8 cellular contexts compared by ENCODE assay signal in genomic region chr1:159925713-159926066, GRCh38. TPM values are rescaled to one million over a fixed set of nuclear protein-coding genes. Genes with fewer than 3 reads are reported as not detected.
DNase-seq lines count a peak whose midpoint lies in the region; ATAC-seq and TF ChIP-seq lines count a peak whose summit lies in the region.

No MANE protein-coding gene starts in this region.

- H3K9ac ChIP-seq in iPS-18a (ENCODE audit: low read length), result peak overlapping the region; percentile 68

- H3K4me3 Mint-ChIP-seq in activated T-cell treated with anti-CD3 and anti-CD28 coated beads, Interleukin-2, amount 50 U/mL, for 24 hours, result peak overlapping the region; percentile 87
- peak overlapping the region; percentile 94 for H3K4me3 Mint-ChIP-seq in activated T-helper 1 cell treated with anti-CD3 and anti-CD28 coated beads, Interleukin-12 subunit alpha, Interleukin-12 subunit beta, Interleukin-2, Interleukin-4 antibody, amounts not matched to agents 30 ng/mL and 10 ng/mL and 1 ng/mL, durations not matched to agents 14 hours and 24 hours and 36 hours

- TF ChIP-seq POLR2A in stomach (IDR thresholded peaks at IDR 0.05), result no peak

- H3K4me1 ChIP-seq in iPS-18a (ENCODE audit: control insufficient read depth, low read depth, low read length) (peaks cover 12% of the 10 kb centered on the region), stomach (peaks cover 29 to 51% (median 43%) of the 10 kb centered on the region in 4 donors)

- H3K9me3 Mint-ChIP-seq in activated T-cell treated with anti-CD3 and anti-CD28 coated beads, Interleukin-2, amount 50 U/mL, for 24 hours, result no peaks in the 10 kb centered on the region
- no peaks in the 10 kb centered on the region for H3K9me3 Mint-ChIP-seq in activated T-helper 1 cell treated with anti-CD3 and anti-CD28 coated beads, Interleukin-12 subunit alpha, Interleukin-12 subunit beta, Interleukin-2, Interleukin-4 antibody, amounts not matched to agents 30 ng/mL and 10 ng/mL and 1 ng/mL, durations not matched to agents 14 hours and 24 hours and 36 hours

- peaks cover 47% of the 10 kb centered on the region for H3K4me1 Mint-ChIP-seq in activated T-cell treated with anti-CD3 and anti-CD28 coated beads, Interleukin-2, amount 50 U/mL, for 24 hours (ENCODE audit: low read depth)
- peaks cover 53% of the 10 kb centered on the region for H3K4me1 Mint-ChIP-seq in activated T-helper 1 cell treated with anti-CD3 and anti-CD28 coated beads, Interleukin-12 subunit alpha, Interleukin-12 subunit beta, Interleukin-2, Interleukin-4 antibody, amounts not matched to agents 30 ng/mL and 10 ng/mL and 1 ng/mL, durations not matched to agents 14 hours and 24 hours and 36 hours (ENCODE audit: low read depth)

- H3K4me3 ChIP-seq in iPS-18a (ENCODE audit: low read length) (peak overlapping the region; percentile 78), stomach (peak overlapping the region; percentile 79 to 93 (median 82))

- H3K27me3 ChIP-seq in iPS-18a (ENCODE audit: control insufficient read depth, insufficient read depth, low read length), result peaks cover 18% of the 10 kb centered on the region
- H3K27me3 ChIP-seq in stomach, result no peaks in the 10 kb centered on the region

- TF ChIP-seq EP300 in stomach (IDR thresholded peaks at IDR 0.05), result no peak

- H3K27me3 Mint-ChIP-seq in activated T-cell treated with anti-CD3 and anti-CD28 coated beads, Interleukin-2, amount 50 U/mL, for 24 hours, result no peaks in the 10 kb centered on the region
- H3K27me3 Mint-ChIP-seq in activated T-helper 1 cell treated with anti-CD3 and anti-CD28 coated beads, Interleukin-12 subunit alpha, Interleukin-12 subunit beta, Interleukin-2, Interleukin-4 antibody, amounts not matched to agents 30 ng/mL and 10 ng/mL and 1 ng/mL, durations not matched to agents 14 hours and 24 hours and 36 hours (ENCODE audit: insufficient read depth), result peaks cover 1% of the 10 kb centered on the region

- intact Hi-C loops in activated T-helper 1 cell treated with anti-CD3 and anti-CD28 coated beads, Interleukin-12 subunit alpha, Interleukin-12 subunit beta, Interleukin-2, Interleukin-4 antibody, amounts not matched to agents 30 ng/mL and 10 ng/mL and 1 ng/mL, durations not matched to agents 14 hours and 24 hours and 36 hours (cut with micrococcal nuclease), result loop anchor here (1.0 to 10.0 kb wide), 6 partner anchors 11 to 1119 kb away; partner anchors contain the start of genes DCAF8, DUSP23, IGSF8 and PIGM
- intact Hi-C loops in stomach (cut with DNase I; ENCODE audit: low total_unique reads), result no loop called here

- H3K36me3 Mint-ChIP-seq in activated T-cell treated with anti-CD3 and anti-CD28 coated beads, Interleukin-2, amount 50 U/mL, for 24 hours (ENCODE audit: low read depth), result peaks cover 44% of the 10 kb centered on the region
- peaks cover 21% of the 10 kb centered on the region for H3K36me3 Mint-ChIP-seq in activated T-helper 1 cell treated with anti-CD3 and anti-CD28 coated beads, Interleukin-12 subunit alpha, Interleukin-12 subunit beta, Interleukin-2, Interleukin-4 antibody, amounts not matched to agents 30 ng/mL and 10 ng/mL and 1 ng/mL, durations not matched to agents 14 hours and 24 hours and 36 hours (ENCODE audit: low read depth)

- H3K9me3 ChIP-seq in iPS-18a (ENCODE audit: control insufficient read depth, low read depth, low read length) (no peaks in the 10 kb centered on the region), stomach (no peaks in the 10 kb centered on the region)

- DNase-seq in activated T-cell treated with anti-CD3 and anti-CD28 coated beads, Interleukin-2, amount 50 U/mL, for 24 hours, result no peak
- DNase-seq in activated T-cell treated with anti-CD3 and anti-CD28 coated beads, Interleukin-2, amount 50 U/mL, for 1 hour, result no peak
- no peak for DNase-seq in activated T-helper 1 cell treated with anti-CD3 and anti-CD28 coated beads, Interleukin-12 subunit alpha, Interleukin-12 subunit beta, Interleukin-2, Interleukin-4 antibody, amounts not matched to agents 30 ng/mL and 10 ng/mL and 1 ng/mL, durations not matched to agents 14 hours and 24 hours and 36 hours (ENCODE audit: low spot score)
- DNase-seq in stomach (no peak), SIG-M5 (lab: John Stamatoyannopoulos, UW) (no peak), COLO668 (lab: John Stamatoyannopoulos, UW; ENCODE audit: unreplicated experiment) (no peak)

- H3K27ac Mint-ChIP-seq in activated T-cell treated with anti-CD3 and anti-CD28 coated beads, Interleukin-2, amount 50 U/mL, for 24 hours, result peak overlapping the region; percentile 95
- peak overlapping the region; percentile 99 for H3K27ac Mint-ChIP-seq in activated T-helper 1 cell treated with anti-CD3 and anti-CD28 coated beads, Interleukin-12 subunit alpha, Interleukin-12 subunit beta, Interleukin-2, Interleukin-4 antibody, amounts not matched to agents 30 ng/mL and 10 ng/mL and 1 ng/mL, durations not matched to agents 14 hours and 24 hours and 36 hours

- ATAC-seq in HG03108 (IDR thresholded peaks at IDR 0.05; ENCODE audit: unreplicated experiment), result peak; percentile 1

- H3K27ac ChIP-seq in iPS-18a (ENCODE audit: low read length) (no peak overlapping the region), stomach (peak overlapping the region; percentile 87 to 99 (median 98))

- H3K36me3 ChIP-seq in iPS-18a (ENCODE audit: control insufficient read depth, low read depth, low read length), result peaks cover 29% of the 10 kb centered on the region
- peaks cover 0 to 11% (median 1%) of the 10 kb centered on the region in 4 donors for H3K36me3 ChIP-seq in stomach

- no peak for TF ChIP-seq CTCF in stomach (IDR thresholded peaks at IDR 0.05)

- 4 to 9% (median 8%) methylated on average over 6 to 8 of the region's 8 CpGs for WGBS in stomach, 5 donors

RNA-seq across cellular contexts. Expression of gene TAGLN2, which starts 0.4 kb away (rescaled TPM):
- 442 and 461 TPM in 2 replicates for total RNA-seq in activated T-helper 1 cell treated with anti-CD3 and anti-CD28 coated beads, Interleukin-12 subunit alpha, Interleukin-12 subunit beta, Interleukin-2, Interleukin-4 antibody, amounts not matched to agents 30 ng/mL and 10 ng/mL and 1 ng/mL, durations not matched to agents 14 hours and 24 hours and 36 hours
- total RNA-seq in stomach, result 100 to 1,000 TPM in 4 of 5 donors, 10 to 100 TPM in 1; 49.0 to 445 (median 239) TPM
- polyA plus RNA-seq in stomach, result 1,000 to 10,000 TPM in 1 of 3 donors, 100 to 1,000 TPM in 2; 306 to 1,290 (median 583) TPM

RNA-seq across cellular contexts. Expression of gene IGSF9, which starts 19.7 kb away (rescaled TPM):
- not detected in 2 replicates for total RNA-seq in activated T-helper 1 cell treated with anti-CD3 and anti-CD28 coated beads, Interleukin-12 subunit alpha, Interleukin-12 subunit beta, Interleukin-2, Interleukin-4 antibody, amounts not matched to agents 30 ng/mL and 10 ng/mL and 1 ng/mL, durations not matched to agents 14 hours and 24 hours and 36 hours
- 10 to 100 TPM in 3 of 5 donors, 1 to 10 TPM in 2; 4.9 to 36.2 (median 15.6) TPM for total RNA-seq in stomach
- polyA plus RNA-seq in stomach, result 1 to 10 TPM; 2.0 to 8.2 (median 7.3) TPM

RNA-seq across cellular contexts. Expression of gene CFAP45, which starts 25.7 kb away (rescaled TPM):
- total RNA-seq in activated T-helper 1 cell treated with anti-CD3 and anti-CD28 coated beads, Interleukin-12 subunit alpha, Interleukin-12 subunit beta, Interleukin-2, Interleukin-4 antibody, amounts not matched to agents 30 ng/mL and 10 ng/mL and 1 ng/mL, durations not matched to agents 14 hours and 24 hours and 36 hours, result 0.78 and 1.7 TPM in 2 replicates
- 1 to 10 TPM in 1 of 5 donors, under 1 TPM in 1, not detected in 3; 0.73 to 1.0 TPM for total RNA-seq in stomach
- polyA plus RNA-seq in stomach, result under 1 TPM in 2 of 3 donors, not detected in 1; 0.30 to 0.31 TPM

RNA-seq across cellular contexts. Expression of gene SLAMF9, which starts 28.3 kb away (rescaled TPM):
- not detected in 2 replicates for total RNA-seq in activated T-helper 1 cell treated with anti-CD3 and anti-CD28 coated beads, Interleukin-12 subunit alpha, Interleukin-12 subunit beta, Interleukin-2, Interleukin-4 antibody, amounts not matched to agents 30 ng/mL and 10 ng/mL and 1 ng/mL, durations not matched to agents 14 hours and 24 hours and 36 hours
- not detected for total RNA-seq in stomach
- polyA plus RNA-seq in stomach, result under 1 TPM in 1 of 3 donors, not detected in 2; 0.87 TPM
